In the genomic region with DNA sequence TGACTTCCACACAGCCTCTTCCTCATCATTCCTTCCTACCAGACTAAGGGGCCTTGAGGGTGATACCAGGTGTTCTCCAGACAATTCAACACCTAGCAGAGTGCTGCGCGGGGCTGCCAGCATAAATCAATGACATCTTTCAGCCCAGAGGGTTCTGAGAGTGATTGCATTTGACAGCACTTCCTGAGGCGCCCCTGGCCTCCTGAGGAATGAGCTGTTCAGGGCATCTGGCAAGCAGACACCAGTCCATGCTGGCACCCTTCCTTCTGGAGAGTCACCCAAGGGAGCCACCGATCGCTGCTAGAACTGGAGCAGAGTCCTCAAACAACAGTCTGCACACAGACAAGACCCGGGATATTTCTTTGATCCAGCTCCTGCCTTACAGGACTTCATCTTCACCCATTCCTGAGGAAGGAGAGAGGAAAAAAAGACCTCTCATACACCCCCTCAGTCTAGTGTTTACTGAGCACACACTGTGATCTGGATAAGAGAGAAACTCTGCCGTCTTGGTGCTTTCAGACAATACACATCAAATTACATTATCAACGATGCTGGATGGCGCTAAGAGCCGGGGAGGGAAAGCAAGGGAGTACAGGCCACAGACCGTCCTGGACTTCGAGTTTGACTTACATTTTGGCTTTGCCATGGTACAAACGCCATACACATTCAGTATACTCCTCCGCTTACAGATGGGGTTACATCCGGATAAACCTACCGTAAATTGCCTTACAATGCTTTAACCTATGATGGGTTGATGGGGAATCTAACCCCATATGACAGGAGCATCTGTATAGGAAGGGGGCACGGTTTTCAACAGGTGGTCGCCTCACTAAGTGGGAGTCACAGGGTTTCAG, we compare ENCODE assay signal across 8 cellular contexts. TPM values are rescaled to one million over a fixed set of nuclear protein-coding genes. Genes with fewer than 3 reads are reported as not detected.
DNase-seq lines count a peak whose midpoint lies in the region; ATAC-seq and TF ChIP-seq lines count a peak whose summit lies in the region.

No MANE protein-coding gene starts in this region.

- ATAC-seq in HG03520 (IDR thresholded peaks at IDR 0.05; ENCODE audit: unreplicated experiment) (no peak), GM21447 (IDR thresholded peaks at IDR 0.05; ENCODE audit: unreplicated experiment) (no peak)
- no peak for ATAC-seq in activated CD4-positive, CD25-positive, alpha-beta regulatory T cell treated with anti-CD3 and anti-CD28 coated beads, Interleukin-2, amount 50 U/mL, for 24 hours

- intact Hi-C loops in colonic mucosa (cut with DNase I): no loop called here

- H3K9ac ChIP-seq in BLaER1 treated with 17β-estradiol and CSF1 and Interleukin-3, amounts not matched to agents 10 nM and 100 nM: peak overlapping the region in 9 of 11 experiments; percentile 38 to 98 (median 92); a peak in 13 of 22 replicates
- H3K9ac ChIP-seq in HUES6 (ENCODE audit: low read length) (peak overlapping the region; percentile 99), mucosa of rectum (ENCODE audit: low read depth in 1 of 2, low read length in 2 of 2) (no peak overlapping the region), colonic mucosa (ENCODE audit: low read depth in 2 of 2, low read length in 2 of 2) (peak overlapping the region in 1 of 2 donors; percentile 91)

- H3K27ac ChIP-seq in BLaER1 treated with 17β-estradiol and CSF1 and Interleukin-3, amounts not matched to agents 10 nM and 100 nM: peak overlapping the region in 8 of 11 experiments; percentile 92 to 99 (median 96); a peak in 14 of 22 replicates
- H3K27ac ChIP-seq in HUES6 (ENCODE audit: low read depth, low read length): no peak overlapping the region
- H3K27ac ChIP-seq in mucosa of rectum (ENCODE audit: low read depth in 2 of 2, low read length in 2 of 2): no peak overlapping the region
- H3K27ac ChIP-seq in colonic mucosa: no peak overlapping the region

- in situ Hi-C loops in astrocyte of the cerebellum (cut with HindIII; ENCODE audit: low sequenced_read_pairs): no loop called here

- peak overlapping the region; percentile 87 to 98 (median 95) for H3K4me2 ChIP-seq in BLaER1 treated with 17β-estradiol and CSF1 and Interleukin-3, amounts not matched to agents 10 nM and 100 nM

- H3K4me3 ChIP-seq in BLaER1 treated with 17β-estradiol and CSF1 and Interleukin-3, amounts not matched to agents 10 nM and 100 nM: peak overlapping the region; percentile 65 to 85 (median 74); a peak in 16 of 20 replicates
- H3K4me3 ChIP-seq in HUES6 (ENCODE audit: low read depth, low read length) (peak overlapping the region; percentile 97), astrocyte of the cerebellum (ENCODE audit: low read depth, low read length) (peak overlapping the region; percentile 71), mucosa of rectum (ENCODE audit: low read length in 2 of 2) (peak overlapping the region; percentile 64 to 76), colonic mucosa (no peak overlapping the region)

- no peaks in the 10 kb centered on the region; a peak in 1 of 22 replicates for H4K20me1 ChIP-seq in BLaER1 treated with 17β-estradiol and CSF1 and Interleukin-3, amounts not matched to agents 10 nM and 100 nM

- no peaks in the 10 kb centered on the region for H3K9me3 ChIP-seq in BLaER1 treated with 17β-estradiol and CSF1 and Interleukin-3, amounts not matched to agents 10 nM and 100 nM (replicated peaks in 1 of 11)
- H3K9me3 ChIP-seq in HUES6 (ENCODE audit: control insufficient read depth, insufficient read depth, low read depth, low read length) (no peaks in the 10 kb centered on the region), mucosa of rectum (ENCODE audit: control insufficient read depth in 2 of 2, low read length in 2 of 2) (no peaks in the 10 kb centered on the region), colonic mucosa (no peaks in the 10 kb centered on the region)

- DNase-seq in astrocyte of the cerebellum (ENCODE audit: low read depth) (no peak), colonic mucosa (no peak)

- H3K4me1 ChIP-seq in BLaER1 treated with 17β-estradiol and CSF1 and Interleukin-3, amounts not matched to agents 10 nM and 100 nM: peaks cover 36 to 56% (median 50%) of the 10 kb centered on the region in 10 experiments
- H3K4me1 ChIP-seq in HUES6 (ENCODE audit: control insufficient read depth, insufficient read depth, low read length) (peaks cover 13% of the 10 kb centered on the region), mucosa of rectum (ENCODE audit: control insufficient read depth in 2 of 2, insufficient read depth in 2 of 2, low read length in 2 of 2) (peaks cover 6 to 7% of the 10 kb centered on the region in 2 donors), colonic mucosa (peaks cover 3% of the 10 kb centered on the region)

- peaks cover 0 to 21% (median 15%) of the 10 kb centered on the region in 11 experiments; a peak in 9 of 22 replicates for H3K27me3 ChIP-seq in BLaER1 treated with 17β-estradiol and CSF1 and Interleukin-3, amounts not matched to agents 10 nM and 100 nM
- H3K27me3 ChIP-seq in HUES6 (ENCODE audit: control insufficient read depth, insufficient read depth, low read length) (peaks cover 37% of the 10 kb centered on the region), mucosa of rectum (ENCODE audit: control insufficient read depth in 2 of 2, insufficient read depth in 2 of 2, low read length in 2 of 2) (no peaks in the 10 kb centered on the region), colonic mucosa (no peaks in the 10 kb centered on the region)

- TF ChIP-seq CTCF in astrocyte of the cerebellum (IDR thresholded peaks at IDR 0.05; ENCODE audit: low read depth, low read length, missing control alignments): no peak
- TF ChIP-seq CTCF in colonic mucosa (IDR thresholded peaks at IDR 0.05): no peak

- H3K36me3 ChIP-seq in BLaER1 treated with 17β-estradiol and CSF1 and Interleukin-3, amounts not matched to agents 10 nM and 100 nM: no peaks in the 10 kb centered on the region
- H3K36me3 ChIP-seq in HUES6 (ENCODE audit: control insufficient read depth, insufficient read depth, low read length): no peaks in the 10 kb centered on the region
- H3K36me3 ChIP-seq in mucosa of rectum (ENCODE audit: control insufficient read depth in 2 of 2, insufficient read depth in 2 of 2, low read length in 2 of 2): no peaks in the 10 kb centered on the region
- H3K36me3 ChIP-seq in colonic mucosa: no peaks in the 10 kb centered on the region

RNA-seq across cellular contexts. Expression of a gene that starts 23.1 kb away (rescaled TPM):
- 1 to 10 TPM in 1 of 2 donors, under 1 TPM in 1; 0.10 to 7.1 TPM for total RNA-seq in colonic mucosa

RNA-seq across cellular contexts. Expression of a gene that starts 38.4 kb away (rescaled TPM):
- total RNA-seq in colonic mucosa: 10 to 100 TPM; 19.1 to 25.3 TPM

Comparison
In these comparisons a context has a peak if more than half of its experiments do, and no peak if none do; other contexts are left out.
1. H3K27ac ChIP-seq: peak in BLaER1 treated with 17β-estradiol and CSF1 and Interleukin-3, amounts not matched to agents 10 nM and 100 nM (8 of 11); none in HUES6 (single experiment), mucosa of rectum (0 of 2) and colonic mucosa (single experiment).
2. H3K9ac ChIP-seq: peak in BLaER1 treated with 17β-estradiol and CSF1 and Interleukin-3, amounts not matched to agents 10 nM and 100 nM (9 of 11) and HUES6 (single experiment); none in mucosa of rectum (0 of 2).